ENCODE assay signal across 8 cellular contexts in the genomic region with DNA sequence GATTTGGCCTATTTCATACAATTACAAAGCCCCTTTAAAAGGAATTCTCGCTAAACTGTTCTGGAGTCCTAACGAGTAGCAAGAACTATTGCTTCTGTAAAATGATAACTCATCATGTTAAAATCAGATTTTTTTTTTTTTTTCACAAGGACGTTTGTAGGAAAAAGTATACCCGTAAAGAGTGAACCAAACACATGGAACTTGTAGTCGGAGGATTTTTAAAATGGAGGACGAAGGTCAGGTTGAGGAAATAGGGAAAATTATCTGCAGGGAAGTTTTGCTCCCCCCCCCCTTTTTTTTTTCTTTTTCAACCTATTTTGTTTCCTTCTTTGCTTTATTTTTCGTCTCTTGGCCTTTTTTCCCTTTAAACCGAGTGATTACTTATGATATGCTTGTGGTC. TPM values are rescaled to one million over a fixed set of nuclear protein-coding genes. Genes with fewer than 3 reads are reported as not detected.
DNase-seq lines count a peak whose midpoint lies in the region; FAIRE-seq and TF ChIP-seq lines count a peak whose summit lies in the region.

No MANE protein-coding gene starts in this region.

- TF ChIP-seq POLR2A in GM12892 (IDR thresholded peaks at IDR 0.05; ENCODE audit: low read depth, low read length), result no peak

- H3K27ac ChIP-seq in mucosa of rectum (ENCODE audit: low read depth in 2 of 2, low read length in 2 of 2), result peak overlapping the region; percentile 94 to 96

- no peak for FAIRE-seq in GM12892 (lab: Jason Lieb, UNC)

- peaks cover 3 to 6% of the 10 kb centered on the region in 2 donors for H3K4me1 ChIP-seq in mucosa of rectum (ENCODE audit: control insufficient read depth in 2 of 2, insufficient read depth in 2 of 2, low read length in 2 of 2)

- H3K9me3 ChIP-seq in mucosa of rectum (ENCODE audit: control insufficient read depth in 2 of 2, low read length in 2 of 2), result no peaks in the 10 kb centered on the region

- H3K27me3 ChIP-seq in mucosa of rectum (ENCODE audit: control insufficient read depth in 2 of 2, insufficient read depth in 2 of 2, low read length in 2 of 2), result no peaks in the 10 kb centered on the region

- DNase-seq in NCI-H2107 treated with DMSO at 0.1 percent for 48 hours (lab: John Stamatoyannopoulos, UW; ENCODE audit: unreplicated experiment), result peak; percentile 17
- no peak for DNase-seq in NCI-H2107 (lab: John Stamatoyannopoulos, UW)
- peak; percentile 24 to 47 for DNase-seq in NCI-H526 (lab: John Stamatoyannopoulos, UW)
- DNase-seq in cerebellar cortex (ENCODE audit: low spot score), result peak; percentile 17
- DNase-seq in GM12892 (ENCODE audit: insufficient read length), result no peak
- no peak for DNase-seq in COLO668 (lab: John Stamatoyannopoulos, UW; ENCODE audit: unreplicated experiment)
- no peak for DNase-seq in MV-4-11 (lab: John Stamatoyannopoulos, UW)

- H3K9ac ChIP-seq in mucosa of rectum (ENCODE audit: low read depth in 1 of 2, low read length in 2 of 2), result peak overlapping the region; percentile 84 to 99

- peak overlapping the region; percentile 92 to 99 for H3K4me3 ChIP-seq in mucosa of rectum (ENCODE audit: low read length in 2 of 2)

- no peaks in the 10 kb centered on the region for H3K36me3 ChIP-seq in mucosa of rectum (ENCODE audit: control insufficient read depth in 2 of 2, insufficient read depth in 2 of 2, low read length in 2 of 2)

RNA-seq across cellular contexts. Expression of a gene that starts 1.0 kb away (rescaled TPM):
- polyA plus RNA-seq in GM12892 (2012; ENCODE audit: missing spikeins), result 59.8 TPM

Comparison
In these comparisons a context has a peak if more than half of its experiments do, and no peak if none do; other contexts are left out.
1. DNase-seq: peak in NCI-H2107 treated with DMSO at 0.1 percent for 48 hours (single experiment), NCI-H526 (2 of 2) and cerebellar cortex (single experiment); none in NCI-H2107 (single experiment), GM12892 (single experiment), COLO668 (single experiment) and MV-4-11 (single experiment).